ENCODE assay signal across 31 cellular contexts in genomic region chr16:24849641-24850040, GRCh38. TPM values are rescaled to one million over a fixed set of nuclear protein-coding genes. Genes with fewer than 3 reads are reported as not detected.
"Had no signal": no experiment of that assay in that cellular context is flagged by ENCODE, and none has a peak within 500 bp of the region (broad histone marks: within the 10 kb centered on the region; RNA-seq: fewer than 3 reads in every experiment).

No MANE protein-coding gene starts in this region.

- H3K27ac ChIP-seq: body of pancreas, brain microvascular endothelial cell, breast epithelium, WERI-Rb-1 had no signal

- H3K4me3 ChIP-seq: body of pancreas, breast epithelium had no signal

- H3K4me1 ChIP-seq: body of pancreas, breast epithelium had no signal

- H3K27me3 ChIP-seq: body of pancreas, brain microvascular endothelial cell, breast epithelium had no signal

- H3K36me3 ChIP-seq: brain microvascular endothelial cell, breast epithelium, WERI-Rb-1 had no signal

- H3K9me3 ChIP-seq: body of pancreas, breast epithelium had no signal

- FAIRE-seq: astrocyte had no signal

- ATAC-seq: activated CD8-positive, alpha-beta T cell treated with anti-CD3 and anti-CD28 coated beads, Interleukin-2, amount 10 ng/mL, durations not matched to agents 7 days and 5 days; activated naive CD8-positive, alpha-beta T cell treated with anti-CD3 and anti-CD28 coated beads, Interleukin-2, amount 50 U/mL, for 24 hours; body of pancreas; T-cell; T-helper 17 cell; WTC11 had no signal

- DNase-seq: activated CD4-positive, alpha-beta memory T cell treated with anti-CD3 and anti-CD28 coated beads, Interleukin-2, amount 10 ng/mL, durations not matched to agents 7 days and 5 days; activated CD4-positive, alpha-beta T cell treated with anti-CD3 and anti-CD28 coated beads for 1 hour; activated CD4-positive, alpha-beta T cell treated with anti-CD3 and anti-CD28 coated beads for 36 hours; activated CD4-positive, alpha-beta T cell treated with anti-CD3 and anti-CD28 coated beads for 48 hours; activated CD4-positive, alpha-beta T cell treated with anti-CD3 and anti-CD28 coated beads, Interleukin-2, amount 10 ng/mL, durations not matched to agents 7 days and 5 days; activated CD4-positive, alpha-beta T cell treated with anti-CD3 and anti-CD28 coated beads, Interleukin-2, amount 50 U/mL, for 48 hours; activated CD4-positive, CD25-positive, alpha-beta regulatory T cell; activated CD8-positive, alpha-beta memory T cell treated with anti-CD3 and anti-CD28 coated beads, Interleukin-2, amount 10 ng/mL, durations not matched to agents 7 days and 5 days; activated CD8-positive, alpha-beta memory T cell treated with anti-CD3 and anti-CD28 coated beads, Interleukin-2, amount 50 U/mL, for 48 hours; activated CD8-positive, alpha-beta T cell treated with anti-CD3 and anti-CD28 coated beads, Interleukin-2, amount 10 ng/mL, durations not matched to agents 7 days and 5 days; activated effector memory CD4-positive, alpha-beta T cell treated with Interleukin-2 at 50 U/mL for 16 hours; activated gamma-delta T cell; activated naive CD4-positive, alpha-beta T cell treated with anti-CD3 and anti-CD28 coated beads, Interleukin-2, amount 10 ng/mL, durations not matched to agents 7 days and 5 days; activated naive CD4-positive, alpha-beta T cell treated with Interleukin-2 at 50 U/mL for 16 hours; activated naive CD8-positive, alpha-beta T cell treated with anti-CD3 and anti-CD28 coated beads, Interleukin-2, amount 10 ng/mL, durations not matched to agents 7 days and 5 days; activated naive CD8-positive, alpha-beta T cell treated with anti-CD3 and anti-CD28 coated beads, Interleukin-2, amount 50 U/mL, for 24 hours; activated T-cell treated with anti-CD3 and anti-CD28 coated beads, Interleukin-2, amount 50 U/mL, for 24 hours; aorta; body of pancreas; caudate nucleus; cerebellar nuclear complex; T-cell; T-helper 17 cell; T1000; WERI-Rb-1 had no signal

RNA-seq across cellular contexts. Expression of gene SLC5A11, which starts 3.9 kb away (rescaled TPM):
- total RNA-seq: activated CD4-positive, alpha-beta memory T cell treated with anti-CD3 and anti-CD28 coated beads, Interleukin-2, amount 10 ng/mL, durations not matched to agents 7 days and 5 days; activated CD4-positive, alpha-beta T cell treated with anti-CD3 and anti-CD28 coated beads for 36 hours; activated CD4-positive, alpha-beta T cell treated with anti-CD3 and anti-CD28 coated beads, Interleukin-2, amount 10 ng/mL, durations not matched to agents 7 days and 5 days; activated CD8-positive, alpha-beta memory T cell treated with anti-CD3 and anti-CD28 coated beads, Interleukin-2, amount 10 ng/mL, durations not matched to agents 7 days and 5 days; activated T-helper 2 cell treated with anti-CD3 and anti-CD28 coated beads, Interferon-gamma antibody, Interleukin-2, Interleukin-4, amounts not matched to agents 10 μg/mL and 5 μg/mL and 100 μg/mL, durations not matched to agents 14 hours and 24 hours and 36 hours; aorta; astrocyte; body of pancreas; T-helper 1 cell treated with Interleukin-12 subunit alpha and Interleukin-12 subunit beta and Interleukin-4 antibody, amounts not matched to agents 30 ng/mL and 1 ng/mL, for 36 hours; WTC11 had no signal
